In the genomic region with DNA sequence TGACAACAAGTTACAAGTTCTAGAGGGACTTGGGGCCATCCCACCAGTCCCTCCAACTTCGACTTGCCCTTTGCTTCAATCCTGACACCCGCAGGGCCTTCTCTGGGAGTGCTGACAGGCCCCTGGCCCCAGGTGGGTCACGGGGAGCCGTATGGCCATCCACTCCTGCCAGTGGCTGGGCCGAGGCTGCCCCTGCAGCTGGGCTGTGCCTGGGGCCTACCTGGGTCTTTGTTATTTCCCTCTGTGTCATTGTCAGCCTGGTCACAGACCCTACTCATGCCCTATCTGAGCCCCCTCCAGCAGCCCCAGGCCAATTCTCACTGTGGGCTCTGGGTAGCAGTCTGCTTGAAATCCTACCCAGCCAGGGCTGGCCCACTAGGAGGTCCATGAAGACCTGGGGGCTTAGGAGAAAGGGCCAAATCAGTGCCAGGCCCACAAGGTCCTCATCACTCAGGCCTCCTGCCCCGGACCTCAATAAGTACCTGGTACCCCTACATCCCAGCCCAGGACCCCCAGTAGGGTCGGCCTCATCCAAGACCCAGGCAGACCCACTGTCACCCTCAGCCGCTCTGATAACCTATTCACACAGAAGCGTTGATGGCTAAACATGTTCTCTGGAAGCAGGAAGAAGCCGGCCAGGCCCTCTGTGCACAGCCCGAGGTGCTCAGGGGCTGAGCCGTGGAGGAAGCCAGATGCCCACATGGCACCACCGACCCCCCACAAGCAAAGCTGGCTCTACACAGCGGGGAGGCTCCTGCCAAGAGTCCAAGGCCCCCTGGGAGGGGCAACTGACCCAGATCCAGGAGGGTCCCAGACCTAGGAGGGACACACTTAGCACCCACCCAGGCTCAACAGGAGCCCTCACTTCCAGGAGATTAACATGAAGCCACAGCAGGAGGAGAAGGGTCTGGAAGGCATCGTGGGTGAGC, we compare ENCODE assay signal across 14 cellular contexts. TPM values are rescaled to one million over a fixed set of nuclear protein-coding genes. Genes with fewer than 3 reads are reported as not detected.
DNase-seq lines count a peak whose midpoint lies in the region; ATAC-seq, FAIRE-seq and TF ChIP-seq lines count a peak whose summit lies in the region.
"Had no signal": no experiment of that assay in that cellular context is flagged by ENCODE, and none has a peak within 500 bp of the region (broad histone marks: within the 10 kb centered on the region; RNA-seq: fewer than 3 reads in every experiment).

No MANE protein-coding gene starts in this region.

- no peaks in the 10 kb centered on the region for H3K79me2 ChIP-seq in HepG2 (ENCODE audit: insufficient read depth, low read length)

- peak overlapping the region; percentile 84 for H3K27ac Mint-ChIP-seq in stimulated activated naive B cell treated with anti-CD40 and anti-IgM and Interleukin-4, amounts not matched to agents 10 μg/mL and 1 μg/mL and 100 μg/mL, for 72 hours
- H3K27ac Mint-ChIP-seq: activated CD4-positive, alpha-beta T cell treated with anti-CD3 and anti-CD28 coated beads, Interleukin-2, amount 10 ng/mL, durations not matched to agents 24 days and 14 days; progenitor cell of endocrine pancreas had no signal

- WGBS in HepG2 (ENCODE audit: low lambda C conversion rate): 54% methylated on average over 12 of the region's 15 CpGs
- WGBS in psoas muscle, 3 donors: 88 to 89% (median 88%) methylated on average over 15 of the region's 15 CpGs

- peak; percentile 33 for FAIRE-seq in HTR-8/SVneo (lab: Jason Lieb, UNC)
- FAIRE-seq in HepG2 (lab: Jason Lieb, UNC): no peak
- FAIRE-seq: endometrium had no signal

- POLR2A ChIA-PET in HepG2 (lab: Yijun Ruan, JAX): no interaction called here

- H3K4me1 Mint-ChIP-seq in stimulated activated naive B cell treated with anti-CD40 and anti-IgM and Interleukin-4, amounts not matched to agents 10 μg/mL and 1 μg/mL and 100 μg/mL, for 72 hours: peaks cover 8 to 13% of the 10 kb centered on the region in 2 donors

- ATAC-seq in HepG2 (no peak), psoas muscle (no peak), HG03520 (IDR thresholded peaks at IDR 0.05; ENCODE audit: unreplicated experiment) (no peak)
- ATAC-seq in stimulated activated naive B cell treated with anti-CD40 and anti-IgM and Interleukin-4, amounts not matched to agents 10 μg/mL and 1 μg/mL and 100 μg/mL, for 72 hours (replicated peaks): no peak

- H3K4me1 ChIP-seq in HepG2 (ENCODE audit: insufficient read depth, low read length) (peaks cover 9% of the 10 kb centered on the region), psoas muscle (peaks cover 52% of the 10 kb centered on the region)
- H3K4me1 ChIP-seq: breast epithelium had no signal

- TF ChIP-seq EP300 in HepG2 (IDR thresholded peaks at IDR 0.05; ENCODE audit: low read depth in 2 of 2, low read length in 2 of 2) (no peak), HepG2 (CRISPR knock-in tag; IDR thresholded peaks at IDR 0.05; ENCODE audit: borderline replicate concordance) (no peak)

- H3K9me3 Mint-ChIP-seq in stimulated activated naive B cell treated with anti-CD40 and anti-IgM and Interleukin-4, amounts not matched to agents 10 μg/mL and 1 μg/mL and 100 μg/mL, for 72 hours: peaks cover 2 to 3% of the 10 kb centered on the region in 2 donors
- H3K9me3 Mint-ChIP-seq: activated CD4-positive, alpha-beta T cell treated with anti-CD3 and anti-CD28 coated beads, Interleukin-2, amount 10 ng/mL, durations not matched to agents 24 days and 14 days had no signal

- no TSS peak for BruUV-seq in HepG2 (replicated peaks; lab: Mats Ljungman, UMichigan)

- no peak for TF ChIP-seq CTCF in HepG2 (CRISPR knock-in tag; IDR thresholded peaks at IDR 0.05)
- no peak for TF ChIP-seq CTCF in psoas muscle (IDR thresholded peaks at IDR 0.05)

- no peak overlapping the region for H2AFZ ChIP-seq in HepG2 (ENCODE audit: low read length)

- intact Hi-C loops in HepG2 (cut with micrococcal nuclease; ENCODE audit: unreplicated experiment): loop anchor here (10.0 kb wide), 2 partner anchors 184 to 1304 kb away; no protein-coding TSS in a partner anchor
- intact Hi-C loops in psoas muscle (cut with DNase I): no loop called here

- H3K36me3 ChIP-seq in HepG2 (replicated peaks in 1 of 2; ENCODE audit: control insufficient read depth in 1 of 2, insufficient read depth in 2 of 2, low read length in 2 of 2): no peaks in the 10 kb centered on the region
- peaks cover 0 to 33% of the 10 kb centered on the region in 2 donors for H3K36me3 ChIP-seq in psoas muscle (ENCODE audit: insufficient read depth in 1 of 2, low read depth in 1 of 2)
- H3K36me3 ChIP-seq: breast epithelium had no signal

- H4K20me1 ChIP-seq in HepG2 (ENCODE audit: insufficient read depth, low read length): no peaks in the 10 kb centered on the region

- peak; percentile 14 for DNase-seq in activated T-cell treated with anti-CD3 and anti-CD28 coated beads, Interleukin-2, amount 50 U/mL, for 1 hour
- DNase-seq in activated T-cell treated with anti-CD3 and anti-CD28 coated beads, Interleukin-2, amount 50 U/mL, for 48 hours: no peak
- DNase-seq in HTR-8/SVneo (ENCODE audit: insufficient read length, low spot score) (no peak), HepG2 (ENCODE audit: low spot score) (no peak), NCI-H1930 (lab: John Stamatoyannopoulos, UW) (no peak), psoas muscle (no peak)
- no peak for DNase-seq in stimulated activated naive B cell treated with anti-CD40 and anti-IgM and Interleukin-4, amounts not matched to agents 10 μg/mL and 1 μg/mL and 100 μg/mL, for 72 hours
- DNase-seq: foreskin melanocyte, NCI-H187 had no signal

- no peaks in the 10 kb centered on the region for H3K9me3 ChIP-seq in HepG2 (ENCODE audit: low read length)
- no peaks in the 10 kb centered on the region for H3K9me3 ChIP-seq in psoas muscle
- H3K9me3 ChIP-seq: breast epithelium had no signal

- H3K4me3 Mint-ChIP-seq in stimulated activated naive B cell treated with anti-CD40 and anti-IgM and Interleukin-4, amounts not matched to agents 10 μg/mL and 1 μg/mL and 100 μg/mL, for 72 hours: no peak overlapping the region
- H3K4me3 Mint-ChIP-seq: activated CD4-positive, alpha-beta T cell treated with anti-CD3 and anti-CD28 coated beads, Interleukin-2, amount 10 ng/mL, durations not matched to agents 24 days and 14 days had no signal

- H3K9ac ChIP-seq in HepG2 (ENCODE audit: insufficient read depth, low read depth, low read length): no peak overlapping the region

- no peak overlapping the region for H3K27ac ChIP-seq in HepG2 (ENCODE audit: extremely low read length, insufficient read depth, low read length)
- no peak overlapping the region for H3K27ac ChIP-seq in psoas muscle

- TF ChIP-seq RAD21 in HepG2 (CRISPR knock-in tag; IDR thresholded peaks at IDR 0.05): no peak

- no peak for TF ChIP-seq POLR2A in HepG2 (IDR thresholded peaks at IDR 0.05; ENCODE audit: insufficient read depth in 1 of 2, low read depth in 2 of 2, low read length in 2 of 2)

- H3K27me3 Mint-ChIP-seq in stimulated activated naive B cell treated with anti-CD40 and anti-IgM and Interleukin-4, amounts not matched to agents 10 μg/mL and 1 μg/mL and 100 μg/mL, for 72 hours: no peaks in the 10 kb centered on the region
- H3K27me3 Mint-ChIP-seq: activated CD4-positive, alpha-beta T cell treated with anti-CD3 and anti-CD28 coated beads, Interleukin-2, amount 10 ng/mL, durations not matched to agents 24 days and 14 days; progenitor cell of endocrine pancreas had no signal

- CTCF ChIA-PET in HepG2 (lab: Yijun Ruan, JAX; ENCODE audit: low intra/inter-chr PET ratio, low total read pairs): interaction anchor here (1.6 kb wide), 1 partner anchor 521 kb away, joined by 10 read pairs; no protein-coding TSS in a partner anchor

- peaks cover 0 to 7% of the 10 kb centered on the region in 2 experiments; a peak in 2 of 5 replicates for H3K27me3 ChIP-seq in HepG2 (ENCODE audit: control insufficient read depth in 1 of 2, insufficient read depth in 2 of 2, low read length in 2 of 2)
- no peaks in the 10 kb centered on the region for H3K27me3 ChIP-seq in psoas muscle (ENCODE audit: insufficient read depth in 3 of 3, low read length in 2 of 3)
- H3K27me3 ChIP-seq: breast epithelium had no signal

- peaks cover 22 to 23% of the 10 kb centered on the region in 2 donors for H3K36me3 Mint-ChIP-seq in stimulated activated naive B cell treated with anti-CD40 and anti-IgM and Interleukin-4, amounts not matched to agents 10 μg/mL and 1 μg/mL and 100 μg/mL, for 72 hours

- in situ Hi-C loops in HepG2 (cut with HindIII; ENCODE audit: extremely low pct_ligation_motif_present, low pct_unique_long_range_greater_than_20kb): loop anchor here (10.0 kb wide), 1 partner anchor 254 kb away; no protein-coding TSS in a partner anchor

- H3K4me2 ChIP-seq in HepG2 (ENCODE audit: low read depth, low read length): no peak overlapping the region

- no peak overlapping the region for H3K4me3 ChIP-seq in HepG2 (replicated peaks in 1 of 3; ENCODE audit: insufficient read depth in 1 of 3, low read depth in 2 of 3, low read length in 3 of 3)
- H3K4me3 ChIP-seq in psoas muscle: no peak overlapping the region
- H3K4me3 ChIP-seq: breast epithelium had no signal

RNA-seq across cellular contexts. Expression of a gene that starts 57.7 kb away (rescaled TPM):
- 0.93 and 0.98 TPM in 2 replicates for total RNA-seq in HepG2 (2016; rRNA removed; fragmentation: Illumina TruSeq; extraction: Trizol)
- total RNA-seq in HepG2 (2016; cell fraction: cytosol; rRNA removed; fragmentation: Illumina TruSeq; extraction: Trizol; ENCODE audit: low read depth): 0.61 and 1.1 TPM in 2 replicates
- total RNA-seq in HepG2 (2016; cell fraction: insoluble cytoplasmic fraction; rRNA removed; fragmentation: Illumina TruSeq; extraction: Trizol): 0.58 and 0.97 TPM in 2 replicates
- total RNA-seq in HepG2 (2016; cell fraction: membrane; rRNA removed; fragmentation: Illumina TruSeq; extraction: Trizol): 1.2 TPM in 2 replicates
- 0.28 and 0.41 TPM in 2 replicates for total RNA-seq in HepG2 (2016; cell fraction: nucleus; rRNA removed; fragmentation: Illumina TruSeq; extraction: Trizol)
- polyA plus RNA-seq in HepG2 (2011; rRNA removed): 0.51 and 1.2 TPM in 2 replicates
- 0.42 and 1.3 TPM in 2 replicates for polyA plus RNA-seq in HepG2 (2011; cell fraction: cytosol; rRNA removed)
- polyA plus RNA-seq in HepG2 (2011; cell fraction: nucleus; rRNA removed): 1.2 and 2.2 TPM in 2 replicates
- polyA plus RNA-seq in HepG2 (2012): 1.3 and 1.6 TPM in 2 replicates
- polyA plus RNA-seq in HepG2 (2016; cell fraction: cytosol; fragmentation: Illumina TruSeq; extraction: Trizol; ENCODE audit: low read depth): 0.84 and 1.2 TPM in 2 replicates
- polyA plus RNA-seq in HepG2 (2016; cell fraction: insoluble cytoplasmic fraction; fragmentation: Illumina TruSeq; extraction: Trizol; ENCODE audit: low read depth): 1.0 and 1.9 TPM in 2 replicates
- polyA plus RNA-seq in HepG2 (2016; cell fraction: membrane; fragmentation: Illumina TruSeq; extraction: Trizol; ENCODE audit: low read depth): 0.97 and 1.1 TPM in 2 replicates
- polyA plus RNA-seq in HepG2 (2016; cell fraction: nucleus; fragmentation: Illumina TruSeq; extraction: Trizol; ENCODE audit: insufficient read depth, low read depth): 0.85 and 0.91 TPM in 2 replicates
- polyA minus RNA-seq in HepG2 (2011; rRNA and poly(A)+ RNA removed; ENCODE audit: low replicate concordance): 0.84 and 28.9 TPM in 2 replicates
- 0.59 and 0.79 TPM in 2 replicates for polyA minus RNA-seq in HepG2 (2011; cell fraction: cytosol; rRNA and poly(A)+ RNA removed)
- polyA minus RNA-seq in HepG2 (2011; cell fraction: nucleus; rRNA and poly(A)+ RNA removed): 0.50 and 0.90 TPM in 2 replicates
- 1,000 to 10,000 TPM; 1,036 to 1,643 (median 1,260) TPM for total RNA-seq in psoas muscle
- 1,000 to 10,000 TPM in 2 of 3 donors, 100 to 1,000 TPM in 1; 615 to 1,667 (median 1,547) TPM for polyA plus RNA-seq in psoas muscle

Comparison
In these comparisons a context has a peak if more than half of its experiments do, and no peak if none do; other contexts are left out.
1. RNA of a gene that starts 57.7 kb away (total RNA-seq): 1,036 to 1,643 TPM in psoas muscle; 0.28 to 1.2 TPM in HepG2; every median in the first group is over 100 times any median in the second.